ENCODE assay signal across 1 cellular context in genomic region chr19:16370671-16371391, GRCh38.
TF ChIP-seq lines count a peak whose summit lies in the region.

No MANE protein-coding gene starts in this region.

TF ChIP-seq in K562, 482 proteins besides CTCF, POLR2A, EP300 and RAD21 (continued from another document):
- TF ChIP-seq, protein P1, sequence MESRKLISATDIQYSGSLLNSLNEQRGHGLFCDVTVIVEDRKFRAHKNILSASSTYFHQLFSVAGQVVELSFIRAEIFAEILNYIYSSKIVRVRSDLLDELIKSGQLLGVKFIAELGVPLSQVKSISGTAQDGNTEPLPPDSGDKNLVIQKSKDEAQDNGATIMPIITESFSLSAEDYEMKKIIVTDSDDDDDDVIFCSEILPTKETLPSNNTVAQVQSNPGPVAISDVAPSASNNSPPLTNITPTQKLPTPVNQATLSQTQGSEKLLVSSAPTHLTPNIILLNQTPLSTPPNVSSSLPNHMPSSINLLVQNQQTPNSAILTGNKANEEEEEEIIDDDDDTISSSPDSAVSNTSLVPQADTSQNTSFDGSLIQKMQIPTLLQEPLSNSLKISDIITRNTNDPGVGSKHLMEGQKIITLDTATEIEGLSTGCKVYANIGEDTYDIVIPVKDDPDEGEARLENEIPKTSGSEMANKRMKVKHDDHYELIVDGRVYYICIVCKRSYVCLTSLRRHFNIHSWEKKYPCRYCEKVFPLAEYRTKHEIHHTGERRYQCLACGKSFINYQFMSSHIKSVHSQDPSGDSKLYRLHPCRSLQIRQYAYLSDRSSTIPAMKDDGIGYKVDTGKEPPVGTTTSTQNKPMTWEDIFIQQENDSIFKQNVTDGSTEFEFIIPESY (CRISPR knock-in tag; IDR thresholded peaks at IDR 0.05) = no peak
- no peak for TF ChIP-seq ELK3 (CRISPR knock-in tag; IDR thresholded peaks at IDR 0.05)
